ENCODE assay signal across 13 cellular contexts in the genomic region with DNA sequence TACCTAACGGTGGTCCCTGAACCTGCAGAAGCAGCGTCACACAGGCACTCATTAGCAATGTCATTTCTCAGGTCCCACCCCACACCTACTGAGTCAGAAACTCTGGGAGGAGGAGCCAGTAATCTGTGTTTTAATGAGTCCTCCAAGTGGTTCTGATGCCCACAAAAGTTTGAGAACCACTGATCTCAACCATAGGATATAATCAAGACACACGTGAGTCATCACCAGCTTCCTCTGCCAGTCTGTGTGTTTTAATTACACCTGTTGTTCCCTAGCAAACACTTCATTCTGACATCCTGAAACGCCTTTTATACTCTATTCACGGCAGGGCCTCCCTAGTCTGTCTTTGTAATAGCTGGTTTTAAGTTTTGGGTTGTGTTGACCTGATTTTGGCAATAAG.
"Had no signal": no experiment of that assay in that cellular context is flagged by ENCODE, and none has a peak within 500 bp of the region (broad histone marks: within the 10 kb centered on the region; RNA-seq: fewer than 3 reads in every experiment).

No MANE protein-coding gene starts in this region.

- DNase-seq: activated CD8-positive, alpha-beta memory T cell treated with anti-CD3 and anti-CD28 coated beads, Interleukin-2, amount 50 U/mL, for 48 hours; activated naive CD4-positive, alpha-beta T cell; aorta; endodermal cell; erythroblast; hypothalamus; naive B cell; retina; stimulated activated CD4-positive, alpha-beta T cell treated with anti-CD3 and anti-CD28 coated beads, Interleukin-4, amount 100 ng/mL, for 4 hours; tibial artery had no signal

- H3K27me3 ChIP-seq: breast epithelium, tibial artery had no signal

- H3K9me3 ChIP-seq: breast epithelium, tibial artery had no signal

- H3K4me3 ChIP-seq: breast epithelium, skin epidermis, tibial artery had no signal

- H3K36me3 ChIP-seq: breast epithelium, tibial artery had no signal

- H3K27ac ChIP-seq: breast epithelium, parathyroid adenoma, skin epidermis, tibial artery had no signal

- H3K4me1 ChIP-seq: breast epithelium, parathyroid adenoma, tibial artery had no signal
